Comparison of ENCODE assay signal across 17 cellular contexts in genomic region chr3:17738921-17739320, GRCh38. TPM values are rescaled to one million over a fixed set of nuclear protein-coding genes. Genes with fewer than 3 reads are reported as not detected.
DNase-seq lines count a peak whose midpoint lies in the region; ATAC-seq and TF ChIP-seq lines count a peak whose summit lies in the region.
"Had no signal": no experiment of that assay in that cellular context is flagged by ENCODE, and none has a peak within 500 bp of the region (broad histone marks: within the 10 kb centered on the region; RNA-seq: fewer than 3 reads in every experiment).

No MANE protein-coding gene starts in this region.

- no peaks in the 10 kb centered on the region for H3K9me2 ChIP-seq in MM.1S (replicated peaks; ENCODE audit: insufficient read depth, low read length)

- no peak overlapping the region for H3K27ac ChIP-seq in CD4-positive, alpha-beta memory T cell (ENCODE audit: low read depth, low read length)
- peak overlapping the region; percentile 95; the same call in 1 of the 2 replicates for H3K27ac ChIP-seq in MM.1S (ENCODE audit: low read length)
- no peak overlapping the region for H3K27ac ChIP-seq in caudate nucleus (ENCODE audit: low read depth, low read length)

- H3K9me3 Mint-ChIP-seq in CD4-positive, alpha-beta memory T cell: no peaks in the 10 kb centered on the region
- H3K9me3 Mint-ChIP-seq in brain (peaks cover 0 to 5% (median 0%) of the 10 kb centered on the region in 5 experiments), nephron (no peaks in the 10 kb centered on the region)

- H3K4me1 Mint-ChIP-seq in CD4-positive, alpha-beta memory T cell: peaks cover 37 to 56% (median 47%) of the 10 kb centered on the region in 4 donors
- H3K4me1 Mint-ChIP-seq in brain (peaks cover 55% of the 10 kb centered on the region), nephron (peaks cover 41% of the 10 kb centered on the region)

- ATAC-seq in GM21528 (IDR thresholded peaks at IDR 0.05; ENCODE audit: low FRiP score, unreplicated experiment): no peak
- ATAC-seq: body of pancreas, gastroesophageal sphincter, pancreas had no signal

- H3K4me3 ChIP-seq in CD4-positive, alpha-beta memory T cell (ENCODE audit: low read length in 2 of 2): no peak overlapping the region
- no peak overlapping the region for H3K4me3 ChIP-seq in MM.1S (ENCODE audit: low read length)
- H3K4me3 ChIP-seq: body of pancreas, gastroesophageal sphincter, pancreas, skin epidermis had no signal

- H3K4me2 ChIP-seq in MM.1S (ENCODE audit: low read depth, low read length): peak overlapping the region; percentile 89

- intact Hi-C loops in CD4-positive, alpha-beta memory T cell (cut with micrococcal nuclease): no loop called here

- H3K36me3 Mint-ChIP-seq in CD4-positive, alpha-beta memory T cell: peaks cover 10 to 17% of the 10 kb centered on the region in 2 donors
- H3K36me3 Mint-ChIP-seq in brain: peaks cover 26% of the 10 kb centered on the region
- peaks cover 11% of the 10 kb centered on the region for H3K36me3 Mint-ChIP-seq in nephron (ENCODE audit: low read depth)

- no peaks in the 10 kb centered on the region for H3K9me3 ChIP-seq in CD4-positive, alpha-beta memory T cell (ENCODE audit: control insufficient read depth in 1 of 2, low read length in 2 of 2)
- no peaks in the 10 kb centered on the region for H3K9me3 ChIP-seq in MM.1S (replicated peaks; ENCODE audit: insufficient read depth, low read length)
- H3K9me3 ChIP-seq: body of pancreas, gastroesophageal sphincter, pancreas had no signal

- H3F3A ChIP-seq in MM.1S (ENCODE audit: insufficient read depth, low read length): peaks cover 36% of the 10 kb centered on the region

- CTCF ChIA-PET in CD4-positive, alpha-beta memory T cell (lab: Charles Lee; ENCODE audit: partially characterized antibody): interaction anchor here (0.9 kb wide), 1 partner anchor 103 kb away, joined by 3 read pairs; no protein-coding TSS in a partner anchor

- no peak overlapping the region for H3K4me3 Mint-ChIP-seq in CD4-positive, alpha-beta memory T cell
- peak overlapping the region; percentile 6 to 96 (median 33) for H3K4me3 Mint-ChIP-seq in brain
- peak overlapping the region in 2 of 3 experiments; percentile 6 to 75 for H3K4me3 Mint-ChIP-seq in nephron

- H3K27me3 Mint-ChIP-seq in CD4-positive, alpha-beta memory T cell: no peaks in the 10 kb centered on the region
- H3K27me3 Mint-ChIP-seq in brain (no peaks in the 10 kb centered on the region), nephron (ENCODE audit: low read depth) (no peaks in the 10 kb centered on the region)

- no peaks in the 10 kb centered on the region for H3K36me3 ChIP-seq in CD4-positive, alpha-beta memory T cell (ENCODE audit: insufficient read depth, low read length)
- no peaks in the 10 kb centered on the region; the same call in 1 of the 2 replicates for H3K36me3 ChIP-seq in MM.1S (replicated peaks; ENCODE audit: insufficient read depth, low read length)
- H3K36me3 ChIP-seq: gastroesophageal sphincter, pancreas had no signal

- no peak for TF ChIP-seq CTCF in MM.1S (IDR thresholded peaks at IDR 0.05; ENCODE audit: low read length)
- TF ChIP-seq CTCF in brain (conservative IDR thresholded peaks at IDR 0.05): no peak
- TF ChIP-seq CTCF in nephron (IDR thresholded peaks at IDR 0.05; ENCODE audit: unreplicated experiment in 3 of 3): no peak

- peak overlapping the region in 5 of 7 donors; percentile 12 to 42 (median 13) for H3K27ac Mint-ChIP-seq in CD4-positive, alpha-beta memory T cell
- H3K27ac Mint-ChIP-seq in brain: peak overlapping the region in 4 of 5 experiments; percentile 8 to 95 (median 38)
- peak overlapping the region; percentile 76 to 96 (median 82) for H3K27ac Mint-ChIP-seq in nephron

- peaks cover 22% of the 10 kb centered on the region for H3K79me2 ChIP-seq in MM.1S (ENCODE audit: low read length)

- H3K27me3 ChIP-seq in CD4-positive, alpha-beta memory T cell (ENCODE audit: insufficient read depth, low read length): no peaks in the 10 kb centered on the region
- no peaks in the 10 kb centered on the region for H3K27me3 ChIP-seq in MM.1S (replicated peaks; ENCODE audit: insufficient read depth, low read length)
- H3K27me3 ChIP-seq: body of pancreas, gastroesophageal sphincter, pancreas had no signal

- no peak overlapping the region for H3K9ac ChIP-seq in MM.1S (ENCODE audit: low read length)

- peaks cover 42% of the 10 kb centered on the region for H3K4me1 ChIP-seq in CD4-positive, alpha-beta memory T cell (ENCODE audit: insufficient read depth, low read length)
- peaks cover 15% of the 10 kb centered on the region for H3K4me1 ChIP-seq in MM.1S (ENCODE audit: low read length)

- H4K20me1 ChIP-seq in MM.1S (ENCODE audit: insufficient read depth, low read length): no peaks in the 10 kb centered on the region

- H2AFZ ChIP-seq in MM.1S (ENCODE audit: low read length): no peak overlapping the region

- no peak for DNase-seq in CD4-positive, alpha-beta memory T cell
- DNase-seq in MM.1S (no peak), caudate nucleus (lab: John Stamatoyannopoulos, UW) (no peak)
- DNase-seq in stimulated activated CD4-positive, alpha-beta T cell treated with anti-CD3 and anti-CD28 coated beads, Interleukin-12 subunit alpha, Interleukin-12 subunit beta, amount 100 ng/mL, for 4 hours: no peak
- no peak for DNase-seq in stimulated activated CD4-positive, alpha-beta T cell treated with anti-CD3 and anti-CD28 coated beads, Interleukin-15, amount 100 ng/mL, for 24 hours
- DNase-seq: activated effector memory CD4-positive, alpha-beta T cell treated with anti-CD3 and anti-CD28 coated beads, Interleukin-2, amount 50 U/mL, for 16 hours; body of pancreas; DMS53; effector CD8-positive, alpha-beta T cell; NCI-H2081 treated with DMSO at 0.1 percent for 48 hours; NCI-H774; pancreas had no signal

- POLR2A ChIA-PET in CD4-positive, alpha-beta memory T cell (lab: Charles Lee; ENCODE audit: partially characterized antibody): no interaction called here

RNA-seq across cellular contexts. Expression of gene TBC1D5, which starts 3.5 kb away (rescaled TPM):
- total RNA-seq in CD4-positive, alpha-beta memory T cell: 10 to 100 TPM; 46.6 to 52.2 TPM
- polyA plus RNA-seq in CD4-positive, alpha-beta memory T cell: 10 to 100 TPM; 21.2 to 40.1 TPM
- 21.3 TPM for polyA plus RNA-seq in brain (ENCODE audit: insufficient read depth, low read depth, low replicate concordance)

Comparison
In these comparisons a context has a peak if more than half of its experiments do, and no peak if none do; other contexts are left out.
1. H3K27ac Mint-ChIP-seq: peak in every context shown above with its lines; median percentile 82 in nephron; 38 in brain; 13 in CD4-positive, alpha-beta memory T cell.
2. H3K4me3 Mint-ChIP-seq: peak in brain (5 of 5) and nephron (2 of 3); none in CD4-positive, alpha-beta memory T cell (0 of 8).